ENCODE assay signal across 10 cellular contexts in genomic region chr13:30256713-30257432, GRCh38. TPM values are rescaled to one million over a fixed set of nuclear protein-coding genes. Genes with fewer than 3 reads are reported as not detected.
A peak's percentile ranks its signal among the peaks of the same experiment; 100 is the strongest.
DNase-seq lines count a peak whose midpoint lies in the region; ATAC-seq and TF ChIP-seq lines count a peak whose summit lies in the region.
"Had no signal": no experiment of that assay in that cellular context is flagged by ENCODE, and none has a peak within 500 bp of the region (broad histone marks: within the 10 kb centered on the region; RNA-seq: fewer than 3 reads in every experiment).

No MANE protein-coding gene starts in this region.

- no peaks in the 10 kb centered on the region for H3K9me3 Mint-ChIP-seq in effector memory CD8-positive, alpha-beta T cell

- ATAC-seq in DND-41 (ENCODE audit: insufficient read depth, low read depth) = no peak
- no peak for ATAC-seq in effector memory CD8-positive, alpha-beta T cell (replicated peaks)
- no peak for ATAC-seq in HG02973 (IDR thresholded peaks at IDR 0.05; ENCODE audit: unreplicated experiment)
- ATAC-seq: naive thymus-derived CD8-positive, alpha-beta T cell had no signal

- H2AFZ ChIP-seq in DND-41 (ENCODE audit: low read depth, low read length) (no peak overlapping the region), neural cell (ENCODE audit: low read depth, low read length) (no peak overlapping the region)

- TF ChIP-seq POLR2A in NB4 (IDR thresholded peaks at IDR 0.05; ENCODE audit: extremely low read depth, insufficient read length) = no peak

- peak overlapping the region; percentile 9 to 24 for H3K27ac Mint-ChIP-seq in effector memory CD8-positive, alpha-beta T cell

- H3K4me1 ChIP-seq in DND-41 (ENCODE audit: insufficient read depth, low read length) = peaks cover 14% of the 10 kb centered on the region

- H3K9me2 ChIP-seq in neural cell (ENCODE audit: insufficient read depth, low read length) = no peaks in the 10 kb centered on the region

- no peaks in the 10 kb centered on the region for H3K27me3 Mint-ChIP-seq in effector memory CD8-positive, alpha-beta T cell
- H3K27me3 Mint-ChIP-seq: naive thymus-derived CD8-positive, alpha-beta T cell had no signal

- no peak for DNase-seq in DND-41
- DNase-seq in NB4 (ENCODE audit: low read depth) = peak; percentile 30
- no peak for DNase-seq in effector memory CD8-positive, alpha-beta T cell
- no peak for DNase-seq in activated CD4-positive, alpha-beta T cell treated with anti-CD3 and anti-CD28 coated beads for 4 hours
- no peak for DNase-seq in activated T-cell treated with anti-CD3 and anti-CD28 coated beads for 4 hours
- no peak for DNase-seq in A172 (ENCODE audit: low spot score)
- DNase-seq: naive thymus-derived CD8-positive, alpha-beta T cell; stimulated activated CD4-positive, alpha-beta T cell treated with anti-CD3 and anti-CD28 coated beads, Interleukin-2, amount 100 ng/mL, for 48 hours had no signal

- TF ChIP-seq RAD21 in neural cell (conservative IDR thresholded peaks at IDR 0.05) = no peak

- H3K4me3 ChIP-seq in DND-41 (ENCODE audit: low read depth in 1 of 2, low read length in 2 of 2) (no peak overlapping the region), NB4 (ENCODE audit: low read depth, low read length) (no peak overlapping the region), neural cell (ENCODE audit: low read length) (peak overlapping the region; percentile 33)

- H3K4me1 Mint-ChIP-seq in effector memory CD8-positive, alpha-beta T cell (ENCODE audit: low read depth in 2 of 2) = peaks cover 6 to 7% of the 10 kb centered on the region in 2 donors

- no peak overlapping the region for H3K4me3 Mint-ChIP-seq in effector memory CD8-positive, alpha-beta T cell
- H3K4me3 Mint-ChIP-seq: naive thymus-derived CD8-positive, alpha-beta T cell had no signal

- no peaks in the 10 kb centered on the region for H3K36me3 Mint-ChIP-seq in effector memory CD8-positive, alpha-beta T cell (ENCODE audit: insufficient read depth)

- H3K79me2 ChIP-seq in DND-41 (ENCODE audit: insufficient read depth, low read length) (peaks cover 37% of the 10 kb centered on the region), neural cell (replicated peaks; ENCODE audit: insufficient read depth, low read length) (no peaks in the 10 kb centered on the region)

- H3K9ac ChIP-seq in DND-41 (ENCODE audit: low read depth, low read length) (no peak overlapping the region), neural cell (ENCODE audit: low read length) (peak overlapping the region; percentile 9)

- H3K36me3 ChIP-seq in DND-41 (ENCODE audit: insufficient read depth, low read length) (peaks cover 48% of the 10 kb centered on the region), neural cell (ENCODE audit: insufficient read depth, low read length) (no peaks in the 10 kb centered on the region)

- H3K9me3 ChIP-seq in DND-41 (ENCODE audit: insufficient read depth, low read length, severe bottlenecking) (no peaks in the 10 kb centered on the region), neural cell (ENCODE audit: low read length) (no peaks in the 10 kb centered on the region)

- H3K27ac ChIP-seq in DND-41 (ENCODE audit: low read length) (peak overlapping the region; percentile 11), neural cell (ENCODE audit: low read length) (peak overlapping the region; percentile 37)

- TF ChIP-seq EP300 in neural cell (conservative IDR thresholded peaks at IDR 0.05; ENCODE audit: poor library complexity, severe bottlenecking) = no peak

- TF ChIP-seq CTCF in DND-41 (IDR thresholded peaks at IDR 0.05; ENCODE audit: borderline replicate concordance, extremely low read depth, low read length, poor library complexity, severe bottlenecking) (peak; percentile 11), NB4 (IDR thresholded peaks at IDR 0.05; ENCODE audit: low read depth, low read length) (peak; percentile 5), neural cell (IDR thresholded peaks at IDR 0.05; ENCODE audit: poor library complexity, severe bottlenecking) (no peak)

- H3K4me2 ChIP-seq in DND-41 (ENCODE audit: insufficient read depth, low read length) (no peak overlapping the region), neural cell (ENCODE audit: low read length) (no peak overlapping the region)

- H3K27me3 ChIP-seq in DND-41 (ENCODE audit: insufficient read depth, low read length, poor library complexity) = no peaks in the 10 kb centered on the region
- no peaks in the 10 kb centered on the region for H3K27me3 ChIP-seq in neural cell (ENCODE audit: insufficient read depth, low read depth, low read length)

- H3F3A ChIP-seq in neural cell (ENCODE audit: insufficient read depth, low read length, poor library complexity, severe bottlenecking) = no peaks in the 10 kb centered on the region

- H4K20me1 ChIP-seq in DND-41 (ENCODE audit: insufficient read depth, low read length) (no peaks in the 10 kb centered on the region), neural cell (ENCODE audit: insufficient read depth) (no peaks in the 10 kb centered on the region)

TF ChIP-seq in neural cell, 6 proteins besides CTCF, POLR2A, EP300 and RAD21:
- TF ChIP-seq POLR2AphosphoS5 (IDR thresholded peaks at IDR 0.05) = no peak
- no peak for TF ChIP-seq EZH2 (IDR thresholded peaks at IDR 0.05; ENCODE audit: borderline replicate concordance, insufficient read depth, low read length, poor library complexity, severe bottlenecking)
- TF ChIP-seq SMC3 (conservative IDR thresholded peaks at IDR 0.05; ENCODE audit: poor library complexity) = no peak
- no peak for TF ChIP-seq REST (IDR thresholded peaks at IDR 0.05; ENCODE audit: borderline replicate concordance)
- no peak for TF ChIP-seq TAF1 (IDR thresholded peaks at IDR 0.05; ENCODE audit: low read depth)
- no peak for TF ChIP-seq MXI1 (conservative IDR thresholded peaks at IDR 0.05; ENCODE audit: poor library complexity, severe bottlenecking)

RNA-seq across cellular contexts. Expression of gene KATNAL1, which starts 50.5 kb away (rescaled TPM):
- 21.9 and 24.9 TPM in 2 replicates for polyA plus RNA-seq in neural cell
- polyA minus RNA-seq in neural cell = 57.7 and 76.3 TPM in 2 replicates
- total RNA-seq in A172 (2014; rRNA removed; shearing (Covaris generic)) = 62.4 and 119 TPM in 2 replicates
